In genomic region chr21:43933680-43934079, GRCh38 we compare ENCODE assay signal across 21 cellular contexts.
A peak's percentile ranks its signal among the peaks of the same experiment; 100 is the strongest.
DNase-seq lines count a peak whose midpoint lies in the region; ATAC-seq, FAIRE-seq and TF ChIP-seq lines count a peak whose summit lies in the region.
"Had no signal": no experiment of that assay in that cellular context is flagged by ENCODE, and none has a peak within 500 bp of the region (broad histone marks: within the 10 kb centered on the region; RNA-seq: fewer than 3 reads in every experiment).

No MANE protein-coding gene starts in this region.

- H3K27ac ChIP-seq in right cardiac atrium (ENCODE audit: low read length): no peak overlapping the region
- H3K27ac ChIP-seq in right atrium auricular region: peak overlapping the region in 1 of 2 donors; percentile 38
- H3K27ac ChIP-seq in endodermal cell (ENCODE audit: low read depth, low read length): peak overlapping the region; percentile 48
- no peak overlapping the region for H3K27ac ChIP-seq in neuronal stem cell (replicated peaks; ENCODE audit: low read length)
- H3K27ac ChIP-seq: BLaER1 treated with 17β-estradiol and CSF1 and Interleukin-3, amounts not matched to agents 10 nM and 100 nM had no signal

- H3K4me1 ChIP-seq in right cardiac atrium (ENCODE audit: control insufficient read depth, insufficient read depth, low read length) (peaks cover 1% of the 10 kb centered on the region), right atrium auricular region (peaks cover 0 to 43% of the 10 kb centered on the region in 2 donors), endodermal cell (ENCODE audit: control insufficient read depth, insufficient read depth, low read length) (no peaks in the 10 kb centered on the region), neuronal stem cell (ENCODE audit: control insufficient read depth in 2 of 2, insufficient read depth in 1 of 2, low read depth in 1 of 2, low read length in 2 of 2) (peaks cover 2 to 7% of the 10 kb centered on the region in 2 donors)

- no peak overlapping the region for H3K4me3 ChIP-seq in right cardiac atrium (ENCODE audit: low read length)
- no peak overlapping the region for H3K4me3 ChIP-seq in right atrium auricular region
- H3K4me3 ChIP-seq in endodermal cell (ENCODE audit: low read length): no peak overlapping the region
- no peak overlapping the region for H3K4me3 ChIP-seq in neuronal stem cell (ENCODE audit: low read length in 2 of 2)
- H3K4me3 ChIP-seq: BLaER1 treated with 17β-estradiol and CSF1 and Interleukin-3, amounts not matched to agents 10 nM and 100 nM; GM12878 had no signal

- no peak overlapping the region for H3K27ac Mint-ChIP-seq in endodermal cell
- H3K27ac Mint-ChIP-seq: B cell, IgD-negative memory B cell had no signal

- no peak for TF ChIP-seq CTCF in right atrium auricular region (IDR thresholded peaks at IDR 0.05)
- no peak for TF ChIP-seq CTCF in endodermal cell (conservative IDR thresholded peaks at IDR 0.05)
- no peak for TF ChIP-seq CTCF in D721Med (IDR thresholded peaks at IDR 0.05; ENCODE audit: insufficient read depth, missing control alignments)

- H4K91ac ChIP-seq in neuronal stem cell (ENCODE audit: low read depth, low read length, poor library complexity): no peak overlapping the region

- DNase-seq in right cardiac atrium (peak in 2 of 3 donors; percentile 40), right atrium auricular region (ENCODE audit: low spot score) (no peak), endodermal cell (no peak), neuronal stem cell (ENCODE audit: low spot score) (no peak), D721Med (ENCODE audit: insufficient read length, low spot score) (no peak)
- DNase-seq: 8988T; Calu3; CD8-positive, alpha-beta T cell; DMS 273 treated with DMSO at 0.1 percent for 48 hours; DMS53; DND-41; EL; GOT3; H9 had no signal

- WGBS in right cardiac atrium: 96% methylated on average over 15 of the region's 15 CpGs
- 96 to 99% methylated on average over 12 to 15 of the region's 15 CpGs for WGBS in endodermal cell (ENCODE audit: insufficient coverage in 1 of 2, insufficient read length in 1 of 2), 2 experiments
- no CpG with 5 or more reads among the region's 15 CpGs for WGBS in neuronal stem cell (ENCODE audit: extremely low coverage in 2 of 2, insufficient read length in 2 of 2, insufficient replicate concordance in 1 of 2), 2 donors

- no peak overlapping the region for H2BK5ac ChIP-seq in neuronal stem cell (ENCODE audit: low read length)

- H3K4me2 ChIP-seq in neuronal stem cell (ENCODE audit: insufficient read depth, low read length, poor library complexity, severe bottlenecking): no peak overlapping the region
- H3K4me2 ChIP-seq: BLaER1 treated with 17β-estradiol and CSF1 and Interleukin-3, amounts not matched to agents 10 nM and 100 nM had no signal

- peak overlapping the region; percentile 8 for H4K8ac ChIP-seq in neuronal stem cell (ENCODE audit: low read depth, low read length)

- H3K4me1 Mint-ChIP-seq in endodermal cell: peaks cover 20% of the 10 kb centered on the region

- H3K18ac ChIP-seq in neuronal stem cell (ENCODE audit: low read length): peak overlapping the region; percentile 15

- peak overlapping the region; percentile 92 for H2AK5ac ChIP-seq in neuronal stem cell (ENCODE audit: low read depth, low read length)

- no peak overlapping the region for H2BK15ac ChIP-seq in neuronal stem cell (ENCODE audit: low read length)

- H3K27me3 ChIP-seq in right cardiac atrium (ENCODE audit: control insufficient read depth, insufficient read depth): no peaks in the 10 kb centered on the region
- H3K27me3 ChIP-seq in right atrium auricular region: no peaks in the 10 kb centered on the region
- H3K27me3 ChIP-seq in endodermal cell (ENCODE audit: control insufficient read depth, insufficient read depth, low read length, poor library complexity, severe bottlenecking): no peaks in the 10 kb centered on the region
- H3K27me3 ChIP-seq in neuronal stem cell (ENCODE audit: control insufficient read depth in 3 of 3, insufficient read depth in 3 of 3, low read depth in 1 of 3, low read length in 3 of 3): no peaks in the 10 kb centered on the region
- H3K27me3 ChIP-seq: BLaER1 treated with 17β-estradiol and CSF1 and Interleukin-3, amounts not matched to agents 10 nM and 100 nM had no signal

- H3K9me3 ChIP-seq in right cardiac atrium (ENCODE audit: control insufficient read depth, low read length): no peaks in the 10 kb centered on the region
- H3K9me3 ChIP-seq in right atrium auricular region: no peaks in the 10 kb centered on the region
- no peaks in the 10 kb centered on the region for H3K9me3 ChIP-seq in endodermal cell (ENCODE audit: control insufficient read depth, low read length)
- H3K9me3 ChIP-seq in neuronal stem cell (replicated peaks in 1 of 2; ENCODE audit: control insufficient read depth in 2 of 2, insufficient read depth in 1 of 2, low read depth in 1 of 2, low read length in 2 of 2): peaks cover 0 to 1% of the 10 kb centered on the region in 2 donors
- H3K9me3 ChIP-seq: BLaER1 treated with 17β-estradiol and CSF1 and Interleukin-3, amounts not matched to agents 10 nM and 100 nM had no signal

- no peak overlapping the region for H2BK120ac ChIP-seq in neuronal stem cell (ENCODE audit: low read depth, low read length)

- no peak for FAIRE-seq in D721Med (lab: Jason Lieb, UNC)
- FAIRE-seq: GM12878, HepG2 had no signal

- no peak overlapping the region for H2AFZ ChIP-seq in neuronal stem cell (ENCODE audit: low read length)

- no peaks in the 10 kb centered on the region for H3K9me3 Mint-ChIP-seq in endodermal cell
- H3K9me3 Mint-ChIP-seq: CD8-positive, alpha-beta T cell; H9; IgD-negative memory B cell had no signal

- peak overlapping the region; percentile 58 for H3K23ac ChIP-seq in neuronal stem cell (ENCODE audit: low read depth, low read length, poor library complexity)

- H3K14ac ChIP-seq in neuronal stem cell (ENCODE audit: low read length): peak overlapping the region; percentile 85

- H3K79me1 ChIP-seq in neuronal stem cell (ENCODE audit: low read depth, low read length): peaks cover 5% of the 10 kb centered on the region

- peaks cover 16% of the 10 kb centered on the region for H3K36me3 Mint-ChIP-seq in endodermal cell (ENCODE audit: low read depth)
- H3K36me3 Mint-ChIP-seq: IgD-negative memory B cell had no signal

- intact Hi-C loops in right cardiac atrium (cut with DNase I): loop anchor here in 1 of 4 donors (10.0 kb wide), 1 partner anchor 69 kb away; the partner anchor contains the start of gene AGPAT3

- no peak overlapping the region for H3K4ac ChIP-seq in neuronal stem cell (ENCODE audit: low read length)

- ATAC-seq in right cardiac atrium: no peak
- ATAC-seq in GM19397 (IDR thresholded peaks at IDR 0.05; ENCODE audit: unreplicated experiment): no peak
- ATAC-seq in GM21717 (IDR thresholded peaks at IDR 0.05; ENCODE audit: unreplicated experiment): no peak
- ATAC-seq: CD8-positive, alpha-beta T cell; GM12878; HepG2 had no signal

- H3K27me3 Mint-ChIP-seq in endodermal cell (ENCODE audit: insufficient read depth): no peaks in the 10 kb centered on the region
- H3K27me3 Mint-ChIP-seq: B cell, IgD-negative memory B cell had no signal

- no peak overlapping the region for H3K9ac ChIP-seq in endodermal cell (ENCODE audit: extremely low read depth, low read length, poor library complexity, severe bottlenecking)
- H3K9ac ChIP-seq in neuronal stem cell (ENCODE audit: low read depth, low read length, poor library complexity): no peak overlapping the region
- H3K9ac ChIP-seq: BLaER1 treated with 17β-estradiol and CSF1 and Interleukin-3, amounts not matched to agents 10 nM and 100 nM had no signal

- H3K4me3 Mint-ChIP-seq in endodermal cell: no peak overlapping the region
- H3K4me3 Mint-ChIP-seq: B cell; CD8-positive, alpha-beta T cell; H9 had no signal

- no peaks in the 10 kb centered on the region for H3K36me3 ChIP-seq in right atrium auricular region
- H3K36me3 ChIP-seq in endodermal cell (ENCODE audit: control insufficient read depth, insufficient read depth, low read length): peaks cover 5% of the 10 kb centered on the region
- peaks cover 0 to 4% of the 10 kb centered on the region in 2 donors for H3K36me3 ChIP-seq in neuronal stem cell (replicated peaks in 1 of 2; ENCODE audit: control insufficient read depth in 2 of 2, insufficient read depth in 2 of 2, low read length in 2 of 2)

- H2BK12ac ChIP-seq in neuronal stem cell (ENCODE audit: low read length): no peak overlapping the region

Comparison
In these comparisons a context has a peak if more than half of its experiments do, and no peak if none do; other contexts are left out.
1. DNase-seq: peak in right cardiac atrium (2 of 3); none in right atrium auricular region (single experiment), endodermal cell (single experiment), neuronal stem cell (single experiment) and D721Med (single experiment).